ENCODE assay signal across 21 cellular contexts in genomic region chr19:9808855-9809646, GRCh38. TPM values are rescaled to one million over a fixed set of nuclear protein-coding genes. Genes with fewer than 3 reads are reported as not detected.
DNase-seq lines count a peak whose midpoint lies in the region; ATAC-seq and TF ChIP-seq lines count a peak whose summit lies in the region.
"Had no signal": no experiment of that assay in that cellular context is flagged by ENCODE, and none has a peak within 500 bp of the region (broad histone marks: within the 10 kb centered on the region; RNA-seq: fewer than 3 reads in every experiment).

No MANE protein-coding gene starts in this region.

- no peaks in the 10 kb centered on the region for H3K27me3 ChIP-seq in DND-41 (ENCODE audit: insufficient read depth, low read length, poor library complexity)
- H3K27me3 ChIP-seq: gastroesophageal sphincter, uterus had no signal

- H3K4me1 ChIP-seq in DND-41 (ENCODE audit: insufficient read depth, low read length) = no peaks in the 10 kb centered on the region
- H3K4me1 ChIP-seq: gastroesophageal sphincter, uterus had no signal

- no peak overlapping the region for H3K4me3 ChIP-seq in DND-41 (ENCODE audit: low read depth in 1 of 2, low read length in 2 of 2)
- H3K4me3 ChIP-seq: gastroesophageal sphincter, uterus had no signal

- peaks cover 4% of the 10 kb centered on the region; the same call in 1 of the 2 replicates for H3K79me2 ChIP-seq in DND-41 (ENCODE audit: insufficient read depth, low read length)

- H3K4me1 Mint-ChIP-seq in activated T-cell treated with anti-CD3 and anti-CD28 coated beads, Interleukin-2, amount 50 U/mL, for 72 hours (ENCODE audit: low read depth) = peaks cover 14% of the 10 kb centered on the region
- no peaks in the 10 kb centered on the region for H3K4me1 Mint-ChIP-seq in endothelial cell (ENCODE audit: unreplicated experiment)
- H3K4me1 Mint-ChIP-seq: brain had no signal

- H4K20me1 ChIP-seq in DND-41 (ENCODE audit: insufficient read depth, low read length) = no peaks in the 10 kb centered on the region

- H3K4me2 ChIP-seq in DND-41 (ENCODE audit: insufficient read depth, low read length) = no peak overlapping the region

- no peaks in the 10 kb centered on the region for H3K27me3 Mint-ChIP-seq in activated T-cell treated with anti-CD3 and anti-CD28 coated beads, Interleukin-2, amount 50 U/mL, for 72 hours (ENCODE audit: low read depth)
- H3K27me3 Mint-ChIP-seq in endothelial cell (ENCODE audit: unreplicated experiment) = peaks cover 2% of the 10 kb centered on the region
- H3K27me3 Mint-ChIP-seq: brain; dendritic cell treated with granulocyte-macrophage colony-stimulating factor and Interleukin-4, amounts not matched to agents 40 ng/mL and 50 ng/mL, for 4 days had no signal

- peaks cover 46% of the 10 kb centered on the region for H3K36me3 ChIP-seq in DND-41 (ENCODE audit: insufficient read depth, low read length)
- H3K36me3 ChIP-seq: uterus had no signal

- peak; percentile 24 for DNase-seq in activated CD4-positive, alpha-beta T cell treated with anti-CD3 and anti-CD28 coated beads, Interleukin-2, amount 50 U/mL, for 1 hour
- DNase-seq in activated CD4-positive, alpha-beta T cell treated with anti-CD3 and anti-CD28 coated beads for 4 hours = no peak
- DNase-seq in DND-41 (peak; percentile 41), endothelial cell (ENCODE audit: low spot score) (no peak), NCI-H748 (lab: John Stamatoyannopoulos, UW; ENCODE audit: unreplicated experiment) (no peak), GM03348 (ENCODE audit: low spot score) (no peak)
- no peak for DNase-seq in activated T-cell treated with anti-CD3 and anti-CD28 coated beads, Interleukin-2, amount 50 U/mL, for 72 hours
- DNase-seq: activated CD4-positive, alpha-beta T cell treated with anti-CD3 and anti-CD28 coated beads for 48 hours; activated effector memory CD4-positive, alpha-beta T cell treated with anti-CD3 and anti-CD28 coated beads, Interleukin-2, amount 50 U/mL, for 16 hours; erythroblast; left colon; NCI-H1436; NCI-H446; occipital lobe; right cardiac atrium; Right ventricle myocardium superior; uterus had no signal

- no peak overlapping the region for H3K27ac ChIP-seq in DND-41 (ENCODE audit: low read length)
- H3K27ac ChIP-seq: gastroesophageal sphincter, uterus had no signal

- no peak overlapping the region for H3K4me3 Mint-ChIP-seq in activated T-cell treated with anti-CD3 and anti-CD28 coated beads, Interleukin-2, amount 50 U/mL, for 72 hours
- peak overlapping the region; percentile 43 for H3K4me3 Mint-ChIP-seq in endothelial cell (ENCODE audit: unreplicated experiment)
- H3K4me3 Mint-ChIP-seq: brain; dendritic cell treated with granulocyte-macrophage colony-stimulating factor and Interleukin-4, amounts not matched to agents 40 ng/mL and 50 ng/mL, for 4 days had no signal

- H3K9me3 Mint-ChIP-seq in activated T-cell treated with anti-CD3 and anti-CD28 coated beads, Interleukin-2, amount 50 U/mL, for 72 hours = no peaks in the 10 kb centered on the region
- H3K9me3 Mint-ChIP-seq in endothelial cell (ENCODE audit: unreplicated experiment) = no peaks in the 10 kb centered on the region
- H3K9me3 Mint-ChIP-seq: dendritic cell treated with granulocyte-macrophage colony-stimulating factor and Interleukin-4, amounts not matched to agents 40 ng/mL and 50 ng/mL, for 4 days had no signal

- H3K9ac ChIP-seq in DND-41 (ENCODE audit: low read depth, low read length) = no peak overlapping the region

- TF ChIP-seq CTCF in DND-41 (IDR thresholded peaks at IDR 0.05; ENCODE audit: borderline replicate concordance, extremely low read depth, low read length, poor library complexity, severe bottlenecking) = no peak
- no peak for TF ChIP-seq CTCF in endothelial cell (IDR thresholded peaks at IDR 0.05; ENCODE audit: unreplicated experiment)

- no peak overlapping the region for H2AFZ ChIP-seq in DND-41 (ENCODE audit: low read depth, low read length)

- H3K27ac Mint-ChIP-seq in activated T-cell treated with anti-CD3 and anti-CD28 coated beads, Interleukin-2, amount 50 U/mL, for 72 hours = peak overlapping the region; percentile 45
- H3K27ac Mint-ChIP-seq in endothelial cell (ENCODE audit: unreplicated experiment) = no peak overlapping the region
- H3K27ac Mint-ChIP-seq: brain; dendritic cell treated with granulocyte-macrophage colony-stimulating factor and Interleukin-4, amounts not matched to agents 40 ng/mL and 50 ng/mL, for 4 days had no signal

- peaks cover 3 to 4% of the 10 kb centered on the region in 2 donors for H3K36me3 Mint-ChIP-seq in activated T-cell treated with anti-CD3 and anti-CD28 coated beads, Interleukin-2, amount 50 U/mL, for 72 hours (ENCODE audit: insufficient read depth in 2 of 2)
- peaks cover 15% of the 10 kb centered on the region for H3K36me3 Mint-ChIP-seq in endothelial cell (ENCODE audit: low read depth, unreplicated experiment)

- peak; percentile 63; the same call in 2 of the 3 replicates for ATAC-seq in DND-41 (ENCODE audit: insufficient read depth, low read depth)
- peak in 1 of 2 donors; percentile 36 for ATAC-seq in activated T-cell treated with anti-CD3 and anti-CD28 coated beads, Interleukin-2, amount 50 U/mL, for 72 hours (replicated peaks in 1 of 2)
- no peak for ATAC-seq in GM19455 (IDR thresholded peaks at IDR 0.05; ENCODE audit: unreplicated experiment)
- ATAC-seq: gastroesophageal sphincter, left colon, right cardiac atrium had no signal

- no peaks in the 10 kb centered on the region for H3K9me3 ChIP-seq in DND-41 (ENCODE audit: insufficient read depth, low read length, severe bottlenecking)
- H3K9me3 ChIP-seq: gastroesophageal sphincter, uterus had no signal

RNA-seq across cellular contexts. Expression of gene FBXL12, which starts 9.8 kb away (rescaled TPM):
- 10 to 100 TPM; 34.1 to 36.9 TPM for total RNA-seq in activated T-cell treated with anti-CD3 and anti-CD28 coated beads, Interleukin-2, amount 50 U/mL, for 72 hours
- total RNA-seq in endothelial cell (ENCODE audit: unreplicated experiment) = 45.9 TPM

RNA-seq across cellular contexts. Expression of gene UBL5, which starts 18.7 kb away (rescaled TPM):
- total RNA-seq in activated T-cell treated with anti-CD3 and anti-CD28 coated beads, Interleukin-2, amount 50 U/mL, for 72 hours = 100 to 1,000 TPM; 167 to 171 TPM
- 399 TPM for total RNA-seq in endothelial cell (ENCODE audit: unreplicated experiment)

RNA-seq across cellular contexts. Expression of gene PIN1, which starts 26.1 kb away (rescaled TPM):
- 10 to 100 TPM; 71.4 to 78.0 TPM for total RNA-seq in activated T-cell treated with anti-CD3 and anti-CD28 coated beads, Interleukin-2, amount 50 U/mL, for 72 hours
- 69.9 TPM for total RNA-seq in endothelial cell (ENCODE audit: unreplicated experiment)

RNA-seq across cellular contexts. Expression of gene ZNF846, which starts 40.5 kb away (rescaled TPM):
- total RNA-seq in activated T-cell treated with anti-CD3 and anti-CD28 coated beads, Interleukin-2, amount 50 U/mL, for 72 hours = 10 to 100 TPM in 1 of 2 donors, 1 to 10 TPM in 1; 7.7 to 10.5 TPM
- 17.6 TPM for total RNA-seq in endothelial cell (ENCODE audit: unreplicated experiment)

Comparison
In these comparisons a context has a peak if more than half of its experiments do, and no peak if none do; other contexts are left out.
1. DNase-seq: peak in activated CD4-positive, alpha-beta T cell treated with anti-CD3 and anti-CD28 coated beads, Interleukin-2, amount 50 U/mL, for 1 hour (single experiment) and DND-41 (single experiment); none in activated CD4-positive, alpha-beta T cell treated with anti-CD3 and anti-CD28 coated beads for 4 hours (0 of 2), activated T-cell treated with anti-CD3 and anti-CD28 coated beads, Interleukin-2, amount 50 U/mL, for 72 hours (0 of 2), endothelial cell (single experiment), NCI-H748 (single experiment) and GM03348 (single experiment).